ENCODE assay signal across 27 cellular contexts in genomic region chr1:168871531-168871930, GRCh38.
DNase-seq lines count a peak whose midpoint lies in the region.
"Had no signal": no experiment of that assay in that cellular context is flagged by ENCODE, and none has a peak within 500 bp of the region (broad histone marks: within the 10 kb centered on the region; RNA-seq: fewer than 3 reads in every experiment).

No MANE protein-coding gene starts in this region.

- DNase-seq in NCI-H82 (lab: John Stamatoyannopoulos, UW) (peak; percentile 44), NCI-H82 treated with DMSO at 0.1 percent for 48 hours (lab: John Stamatoyannopoulos, UW; ENCODE audit: unreplicated experiment) (no peak), HAP-1 (ENCODE audit: low spot score in 2 of 2) (peak; percentile 58 to 89), NCI-H526 (lab: John Stamatoyannopoulos, UW) (no peak)
- DNase-seq: 8988T; ACHN; AML-193; BE2C; C1 segment of cervical spinal cord; Caco-2; Calu3; CD4-positive, alpha-beta memory T cell; CD4-positive, alpha-beta T cell; CD4-positive, CD25-positive, alpha-beta regulatory T cell; CD8-positive, alpha-beta memory T cell; CD8-positive, alpha-beta T cell; COR-L47; DMS 273 treated with DMSO at 0.1 percent for 48 hours; DMS153; DMS53; DMS79; DMS79 treated with DMSO at 0.1 percent for 48 hours; DND-41; EL had no signal

- H3K4me1 ChIP-seq in HAP-1, result peaks cover 20% of the 10 kb centered on the region
- H3K4me1 ChIP-seq: BE2C had no signal

- H3K4me3 ChIP-seq in HAP-1, result no peak overlapping the region
- H3K4me3 ChIP-seq: A549; BLaER1; BLaER1 treated with 17β-estradiol and CSF1 and Interleukin-3, amounts not matched to agents 10 nM and 100 nM had no signal

- no peaks in the 10 kb centered on the region for H3K27me3 ChIP-seq in HAP-1 (ENCODE audit: low read depth)
- H3K27me3 ChIP-seq: BE2C; BLaER1; BLaER1 treated with 17β-estradiol and CSF1 and Interleukin-3, amounts not matched to agents 10 nM and 100 nM had no signal

- no peaks in the 10 kb centered on the region; the same call in 1 of the 2 replicates for H3K9me3 ChIP-seq in HAP-1
- H3K9me3 ChIP-seq: A549, BE2C, BLaER1 had no signal

- in situ Hi-C loops in HAP-1 (cut with MboI; ENCODE audit: low sequenced_read_pairs), result no loop called here

- no peaks in the 10 kb centered on the region for H3K36me3 ChIP-seq in HAP-1 (replicated peaks)
- H3K36me3 ChIP-seq: BE2C; BLaER1; BLaER1 treated with 17β-estradiol and CSF1 and Interleukin-3, amounts not matched to agents 10 nM and 100 nM had no signal

Comparison
In these comparisons a context has a peak if more than half of its experiments do, and no peak if none do; other contexts are left out.
1. DNase-seq: peak in NCI-H82 (single experiment) and HAP-1 (2 of 2); none in NCI-H82 treated with DMSO at 0.1 percent for 48 hours (single experiment) and NCI-H526 (0 of 2).